ENCODE assay signal across 8 cellular contexts in the genomic region with DNA sequence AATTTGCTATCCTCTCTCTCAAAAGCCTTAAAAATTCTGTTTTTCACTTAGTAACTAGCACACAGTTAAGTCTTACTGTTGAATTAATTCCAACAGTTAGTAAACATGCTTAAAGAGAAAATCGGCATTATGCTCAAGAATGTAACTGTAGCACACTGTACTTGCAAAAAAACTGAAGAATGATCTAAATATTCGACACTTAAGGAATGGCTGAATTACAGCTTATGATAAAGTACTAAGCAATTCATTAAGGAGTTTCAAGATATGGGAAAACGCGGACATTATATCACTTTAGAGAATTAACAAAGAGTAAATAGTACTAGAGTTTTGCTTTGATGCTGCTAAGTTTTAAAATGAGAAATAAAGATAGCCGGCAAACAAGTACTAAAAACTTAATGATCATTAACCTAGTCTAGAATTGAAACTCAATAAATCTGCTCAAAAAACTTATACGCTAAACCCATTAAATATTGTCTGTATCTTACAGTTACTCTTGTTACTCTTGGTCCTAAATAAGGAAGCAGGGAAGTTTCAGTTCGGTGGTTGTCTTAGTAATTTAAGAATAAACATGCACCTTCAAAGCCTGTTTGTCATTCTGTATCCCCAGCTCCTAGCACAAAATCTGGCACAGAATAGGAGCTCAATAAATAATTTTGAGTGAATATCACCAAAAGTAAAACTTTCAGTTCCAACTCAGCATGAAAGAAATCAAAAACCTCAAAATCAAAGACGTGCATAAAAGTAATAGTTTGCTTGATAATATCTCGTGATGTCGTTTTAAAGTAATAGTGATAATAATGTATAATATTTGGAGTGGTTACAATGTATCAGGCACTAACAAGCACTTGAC. TPM values are rescaled to one million over a fixed set of nuclear protein-coding genes. Genes with fewer than 3 reads are reported as not detected.
DNase-seq lines count a peak whose midpoint lies in the region; ATAC-seq, FAIRE-seq and TF ChIP-seq lines count a peak whose summit lies in the region.

No MANE protein-coding gene starts in this region.

- dilution Hi-C loops in keratinocyte (cut with MboI; ENCODE audit: extremely low pct_ligation_motif_present, low sequenced_read_pairs): no loop called here

- H2AFZ ChIP-seq in keratinocyte (ENCODE audit: control insufficient read depth, low read length): peak overlapping the region; percentile 99

- no peaks in the 10 kb centered on the region for H3K9me3 ChIP-seq in keratinocyte (ENCODE audit: control insufficient read depth, low read depth, low read length)
- no peaks in the 10 kb centered on the region for H3K9me3 ChIP-seq in subcutaneous abdominal adipose tissue (ENCODE audit: control insufficient read depth in 5 of 5, low read length in 5 of 5)

- peaks cover 15% of the 10 kb centered on the region for H3K4me1 ChIP-seq in keratinocyte (ENCODE audit: control insufficient read depth, extremely low read depth, insufficient read depth, low read length)
- peaks cover 0 to 35% (median 25%) of the 10 kb centered on the region in 5 donors for H3K4me1 ChIP-seq in subcutaneous abdominal adipose tissue (ENCODE audit: control insufficient read depth in 5 of 5, insufficient read depth in 5 of 5, low read length in 5 of 5)

- no peaks in the 10 kb centered on the region for H3K9me3 Mint-ChIP-seq in activated naive CD4-positive, alpha-beta T cell treated with anti-CD3 and anti-CD28 coated beads, Interleukin-2, amount 50 U/mL, for 72 hours

- H3K36me3 ChIP-seq in keratinocyte (ENCODE audit: control insufficient read depth in 2 of 2, extremely low read depth in 1 of 2, insufficient read depth in 2 of 2, low read length in 2 of 2) (no peaks in the 10 kb centered on the region), subcutaneous abdominal adipose tissue (ENCODE audit: control insufficient read depth in 5 of 5, insufficient read depth in 5 of 5, low read length in 5 of 5) (no peaks in the 10 kb centered on the region)

- H3K4me3 ChIP-seq in keratinocyte (ENCODE audit: control insufficient read depth in 2 of 3, extremely low read depth in 1 of 3, insufficient read depth in 2 of 3, low read depth in 1 of 3, low read length in 3 of 3): peak overlapping the region; percentile 66 to 95 (median 80)
- peak overlapping the region; percentile 84 to 96 (median 88) for H3K4me3 ChIP-seq in subcutaneous abdominal adipose tissue (ENCODE audit: low read depth in 1 of 5, low read length in 5 of 5)

- peak; percentile 27 for ATAC-seq in HG03571 (IDR thresholded peaks at IDR 0.05; ENCODE audit: unreplicated experiment)
- no peak for ATAC-seq in activated naive CD4-positive, alpha-beta T cell treated with anti-CD3 and anti-CD28 coated beads, Interleukin-2, amount 50 U/mL, for 72 hours
- no peak for ATAC-seq in HG03135 (IDR thresholded peaks at IDR 0.05; ENCODE audit: unreplicated experiment)

- peaks cover 0 to 4% of the 10 kb centered on the region in 2 donors for H3K36me3 Mint-ChIP-seq in activated naive CD4-positive, alpha-beta T cell treated with anti-CD3 and anti-CD28 coated beads, Interleukin-2, amount 50 U/mL, for 72 hours

- no peaks in the 10 kb centered on the region for H3K9me1 ChIP-seq in keratinocyte (ENCODE audit: control insufficient read depth, extremely low read depth, insufficient read depth, low read length)

- H3K27ac ChIP-seq in keratinocyte (ENCODE audit: control insufficient read depth, insufficient read depth, low read length) (peak overlapping the region; percentile 87), subcutaneous abdominal adipose tissue (ENCODE audit: low read depth, low read length) (peak overlapping the region; percentile 100)

- no peaks in the 10 kb centered on the region for H3K27me3 ChIP-seq in keratinocyte (ENCODE audit: control insufficient read depth, extremely low read depth, insufficient read depth, low read length)
- H3K27me3 ChIP-seq in subcutaneous abdominal adipose tissue (ENCODE audit: control insufficient read depth in 5 of 5, insufficient read depth in 4 of 5, low read length in 5 of 5): no peaks in the 10 kb centered on the region

- TF ChIP-seq CTCF in keratinocyte (optimal IDR thresholded peaks at IDR 0.05 in 1 of 3, IDR thresholded peaks at IDR 0.05 in 1 of 3, conservative IDR thresholded peaks at IDR 0.05 in 1 of 3; ENCODE audit: extremely low read depth in 1 of 3, insufficient read depth in 2 of 3, low read length in 3 of 3): no peak

- H3K27ac Mint-ChIP-seq in activated naive CD4-positive, alpha-beta T cell treated with anti-CD3 and anti-CD28 coated beads, Interleukin-2, amount 50 U/mL, for 72 hours: peak overlapping the region; percentile 99

- DNase-seq in AML-193 (lab: John Stamatoyannopoulos, UW) (peak; percentile 28 to 34), keratinocyte (ENCODE audit: low read depth, low spot score) (no peak), ureter (ENCODE audit: low spot score) (no peak), OCI-M2 (lab: John Stamatoyannopoulos, UW; ENCODE audit: unreplicated experiment) (no peak)
- no peak for DNase-seq in activated naive CD4-positive, alpha-beta T cell treated with anti-CD3 and anti-CD28 coated beads, Interleukin-2, amount 50 U/mL, for 72 hours (ENCODE audit: low spot score in 2 of 2)

- H4K20me1 ChIP-seq in keratinocyte (ENCODE audit: control insufficient read depth, extremely low read depth, insufficient read depth, low read length): no peaks in the 10 kb centered on the region

- H3K79me2 ChIP-seq in keratinocyte (ENCODE audit: control insufficient read depth, insufficient read depth, low read length): peaks cover 3% of the 10 kb centered on the region

- peak overlapping the region; percentile 94 for H3K4me2 ChIP-seq in keratinocyte (ENCODE audit: control insufficient read depth, extremely low read depth, insufficient read depth, low read depth, low read length)

- no peak for FAIRE-seq in keratinocyte (lab: Jason Lieb, UNC)

- H3K9ac ChIP-seq in keratinocyte (ENCODE audit: control insufficient read depth, extremely low read depth, insufficient read depth, low read length) (peak overlapping the region; percentile 91), subcutaneous abdominal adipose tissue (ENCODE audit: low read length in 5 of 5) (peak overlapping the region; percentile 88 to 98 (median 92))

RNA-seq across cellular contexts. Expression of a gene that starts 1.2 kb away (rescaled TPM):
- total RNA-seq in activated naive CD4-positive, alpha-beta T cell treated with anti-CD3 and anti-CD28 coated beads, Interleukin-2, amount 50 U/mL, for 72 hours: 1 to 10 TPM; 7.1 to 9.4 TPM
- polyA plus RNA-seq in keratinocyte: 2.3 to 6.6 TPM (median 3.3 TPM) in 3 replicates
- 1.4 TPM for polyA plus RNA-seq in keratinocyte (2011; ENCODE audit: low read depth)
- 1.2 and 4.0 TPM in 2 replicates for polyA plus RNA-seq in keratinocyte (2011; cell fraction: cytosol; rRNA removed)
- polyA plus RNA-seq in keratinocyte (2011; cell fraction: nucleus; rRNA removed): 3.2 and 3.9 TPM in 2 replicates
- polyA plus RNA-seq in keratinocyte (2012; ENCODE audit: low replicate concordance): 0.95 and 3.1 TPM in 2 replicates
- 1.9 to 5.4 TPM (median 2.1 TPM) in 3 replicates for polyA minus RNA-seq in keratinocyte
- 0.77 TPM for polyA minus RNA-seq in keratinocyte (2011; cell fraction: cytosol; rRNA and poly(A)+ RNA removed)
- 3.3 and 7.8 TPM in 2 replicates for polyA minus RNA-seq in keratinocyte (2011; cell fraction: nucleus; rRNA and poly(A)+ RNA removed)
- total RNA-seq in ureter: 12.9 TPM

RNA-seq across cellular contexts. Expression of a gene that starts 27.8 kb away (rescaled TPM):
- 100 to 1,000 TPM; 238 to 296 TPM for total RNA-seq in activated naive CD4-positive, alpha-beta T cell treated with anti-CD3 and anti-CD28 coated beads, Interleukin-2, amount 50 U/mL, for 72 hours
- polyA plus RNA-seq in keratinocyte: 341 to 1,147 TPM (median 495 TPM) in 3 replicates
- polyA plus RNA-seq in keratinocyte (2011; ENCODE audit: low read depth): 56.4 TPM
- 552 and 735 TPM in 2 replicates for polyA plus RNA-seq in keratinocyte (2011; cell fraction: cytosol; rRNA removed)
- polyA plus RNA-seq in keratinocyte (2011; cell fraction: nucleus; rRNA removed): 325 and 358 TPM in 2 replicates
- 57.6 and 1,089 TPM in 2 replicates for polyA plus RNA-seq in keratinocyte (2012; ENCODE audit: low replicate concordance)
- polyA minus RNA-seq in keratinocyte: 460 to 1,179 TPM (median 477 TPM) in 3 replicates
- 1,163 TPM for polyA minus RNA-seq in keratinocyte (2011; cell fraction: cytosol; rRNA and poly(A)+ RNA removed)
- polyA minus RNA-seq in keratinocyte (2011; cell fraction: nucleus; rRNA and poly(A)+ RNA removed): 188 and 237 TPM in 2 replicates
- total RNA-seq in ureter: 569 TPM

Comparison
In these comparisons a context has a peak if more than half of its experiments do, and no peak if none do; other contexts are left out.
1. DNase-seq: peak in AML-193 (2 of 2); none in activated naive CD4-positive, alpha-beta T cell treated with anti-CD3 and anti-CD28 coated beads, Interleukin-2, amount 50 U/mL, for 72 hours (0 of 2), keratinocyte (single experiment), ureter (single experiment) and OCI-M2 (single experiment).